In genomic region chr17:27295945-27296344, GRCh38 we compare ENCODE assay signal across 8 cellular contexts. TPM values are rescaled to one million over a fixed set of nuclear protein-coding genes. Genes with fewer than 3 reads are reported as not detected.
DNase-seq lines count a peak whose midpoint lies in the region; ATAC-seq and TF ChIP-seq lines count a peak whose summit lies in the region.

No MANE protein-coding gene starts in this region.

- no peak overlapping the region for H2AFZ ChIP-seq in neuronal stem cell (ENCODE audit: low read length)

- no peak overlapping the region for H3K23ac ChIP-seq in neuronal stem cell (ENCODE audit: low read depth, low read length, poor library complexity)

- H3K4me3 ChIP-seq in NT2/D1 (ENCODE audit: insufficient read length, low read depth), result peak overlapping the region; percentile 4
- H3K4me3 ChIP-seq in effector memory CD4-positive, alpha-beta T cell (ENCODE audit: insufficient read depth, low read depth, low read length, poor library complexity, severe bottlenecking), result peak overlapping the region; percentile 100
- H3K4me3 ChIP-seq in neuronal stem cell (ENCODE audit: low read length in 2 of 2), result peak overlapping the region in 1 of 2 donors; percentile 89

- CTCF ChIA-PET in CD4-positive, alpha-beta T cell (lab: Charles Lee), result interaction anchor here (1.8 to 6.4 kb wide), 2 partner anchors 37 to 59 kb away, joined by 4 to 33 read pairs; no protein-coding TSS in a partner anchor

- H3K4me3 Mint-ChIP-seq in CD4-positive, alpha-beta T cell, result peak overlapping the region; percentile 98

- peaks cover 2% of the 10 kb centered on the region for H3K36me3 ChIP-seq in NT2/D1 (ENCODE audit: insufficient read depth, insufficient read length, low read length)
- no peaks in the 10 kb centered on the region for H3K36me3 ChIP-seq in effector memory CD4-positive, alpha-beta T cell (ENCODE audit: control insufficient read depth, insufficient read depth, low read length)
- H3K36me3 ChIP-seq in neuronal stem cell (replicated peaks in 1 of 2; ENCODE audit: control insufficient read depth in 2 of 2, insufficient read depth in 2 of 2, low read length in 2 of 2), result peaks cover 3 to 46% of the 10 kb centered on the region in 2 donors

- no peak overlapping the region for H3K27ac ChIP-seq in CD4-positive, alpha-beta T cell (ENCODE audit: low read depth, low read length)
- H3K27ac ChIP-seq in effector memory CD4-positive, alpha-beta T cell (ENCODE audit: insufficient read depth, low read length, poor library complexity, severe bottlenecking), result no peak overlapping the region
- H3K27ac ChIP-seq in neuronal stem cell (replicated peaks; ENCODE audit: low read length), result no peak overlapping the region

- H2AK5ac ChIP-seq in neuronal stem cell (ENCODE audit: low read depth, low read length), result no peak overlapping the region

- peaks cover 5% of the 10 kb centered on the region for H3K79me1 ChIP-seq in neuronal stem cell (ENCODE audit: low read depth, low read length)

- H2BK12ac ChIP-seq in neuronal stem cell (ENCODE audit: low read length), result no peak overlapping the region

- peak overlapping the region; percentile 25 for H3K4me2 ChIP-seq in neuronal stem cell (ENCODE audit: insufficient read depth, low read length, poor library complexity, severe bottlenecking)

- H3K4me1 Mint-ChIP-seq in CD4-positive, alpha-beta T cell (ENCODE audit: low read depth), result peaks cover 61% of the 10 kb centered on the region

- no peak for DNase-seq in CD4-positive, alpha-beta T cell
- DNase-seq in NT2/D1 (ENCODE audit: low read depth, low spot score), result no peak
- DNase-seq in effector memory CD4-positive, alpha-beta T cell, result no peak
- DNase-seq in neuronal stem cell (ENCODE audit: low spot score), result no peak
- no peak for DNase-seq in NCI-H1436 (lab: John Stamatoyannopoulos, UW)

- no peak overlapping the region for H4K8ac ChIP-seq in neuronal stem cell (ENCODE audit: low read depth, low read length)

- no peak overlapping the region for H3K14ac ChIP-seq in neuronal stem cell (ENCODE audit: low read length)

- no peaks in the 10 kb centered on the region for H3K9me3 Mint-ChIP-seq in CD4-positive, alpha-beta T cell

- H3K9me3 ChIP-seq in CD4-positive, alpha-beta T cell (ENCODE audit: control insufficient read depth, low read length), result no peaks in the 10 kb centered on the region
- H3K9me3 ChIP-seq in NT2/D1 (ENCODE audit: insufficient read depth, low read length), result no peaks in the 10 kb centered on the region
- no peaks in the 10 kb centered on the region for H3K9me3 ChIP-seq in effector memory CD4-positive, alpha-beta T cell (ENCODE audit: control insufficient read depth, low read length)
- peaks cover 0 to 4% of the 10 kb centered on the region in 2 donors for H3K9me3 ChIP-seq in neuronal stem cell (replicated peaks in 1 of 2; ENCODE audit: control insufficient read depth in 2 of 2, insufficient read depth in 1 of 2, low read depth in 1 of 2, low read length in 2 of 2)

- peaks cover 27% of the 10 kb centered on the region for H3K36me3 Mint-ChIP-seq in CD4-positive, alpha-beta T cell (ENCODE audit: low read depth)

- ATAC-seq in CD4-positive, alpha-beta T cell (ENCODE audit: poor library complexity), result no peak
- no peak for ATAC-seq in HG02623 (IDR thresholded peaks at IDR 0.05; ENCODE audit: unreplicated experiment)
- no peak for ATAC-seq in HG02870 (IDR thresholded peaks at IDR 0.05; ENCODE audit: unreplicated experiment)
- ATAC-seq in GM21526 (IDR thresholded peaks at IDR 0.05; ENCODE audit: low FRiP score, unreplicated experiment), result no peak

- H2BK120ac ChIP-seq in neuronal stem cell (ENCODE audit: low read depth, low read length), result no peak overlapping the region

- H3K27me3 Mint-ChIP-seq in CD4-positive, alpha-beta T cell, result no peaks in the 10 kb centered on the region

- no CpG with 5 or more reads among the region's 10 CpGs for WGBS in neuronal stem cell (ENCODE audit: extremely low coverage in 2 of 2, insufficient read length in 2 of 2, insufficient replicate concordance in 1 of 2), 2 donors

- H3K4ac ChIP-seq in neuronal stem cell (ENCODE audit: low read length), result no peak overlapping the region

- no peaks in the 10 kb centered on the region for H3K27me3 ChIP-seq in CD4-positive, alpha-beta T cell (ENCODE audit: control insufficient read depth, insufficient read depth, low read length)
- H3K27me3 ChIP-seq in NT2/D1 (ENCODE audit: insufficient read depth, insufficient read length) (no peaks in the 10 kb centered on the region), neuronal stem cell (ENCODE audit: control insufficient read depth in 3 of 3, insufficient read depth in 3 of 3, low read depth in 1 of 3, low read length in 3 of 3) (no peaks in the 10 kb centered on the region)
- no peaks in the 10 kb centered on the region for H3K27me3 ChIP-seq in effector memory CD4-positive, alpha-beta T cell (replicated peaks; ENCODE audit: control insufficient read depth, insufficient read depth, low read length, poor library complexity, severe bottlenecking)

- H3K27ac Mint-ChIP-seq in CD4-positive, alpha-beta T cell, result peak overlapping the region; percentile 96

- H3K9ac ChIP-seq in NT2/D1 (ENCODE audit: insufficient read length, low read depth), result no peak overlapping the region
- H3K9ac ChIP-seq in neuronal stem cell (ENCODE audit: low read depth, low read length, poor library complexity), result no peak overlapping the region

- no peak overlapping the region for H2BK15ac ChIP-seq in neuronal stem cell (ENCODE audit: low read length)

- H4K91ac ChIP-seq in neuronal stem cell (ENCODE audit: low read depth, low read length, poor library complexity), result no peak overlapping the region

- H3K18ac ChIP-seq in neuronal stem cell (ENCODE audit: low read length), result no peak overlapping the region

- H2BK5ac ChIP-seq in neuronal stem cell (ENCODE audit: low read length), result no peak overlapping the region

- H3K4me1 ChIP-seq in NT2/D1 (ENCODE audit: insufficient read depth, insufficient read length), result peaks cover 2% of the 10 kb centered on the region
- peaks cover 27% of the 10 kb centered on the region for H3K4me1 ChIP-seq in effector memory CD4-positive, alpha-beta T cell (ENCODE audit: control insufficient read depth, insufficient read depth, low read length, poor library complexity, severe bottlenecking)
- H3K4me1 ChIP-seq in neuronal stem cell (ENCODE audit: control insufficient read depth in 2 of 2, insufficient read depth in 1 of 2, low read depth in 1 of 2, low read length in 2 of 2), result peaks cover 4 to 9% of the 10 kb centered on the region in 2 donors

- POLR2A ChIA-PET in CD4-positive, alpha-beta T cell (lab: Charles Lee), result interaction anchor here (0.8 to 3.6 kb wide), 3 partner anchors 8 to 161 kb away, joined by 3 to 23 read pairs (median 23); partner anchors contain the start of gene KSR1

- intact Hi-C loops in CD4-positive, alpha-beta T cell (cut with DNase I, micrococcal nuclease), result loop anchor here in 1 of 2 experiments (2.0 to 10.0 kb wide), 2 partner anchors 57 to 749 kb away; partner anchors contain the start of gene NLK

- no peak for TF ChIP-seq CTCF in CD4-positive, alpha-beta T cell (IDR thresholded peaks at IDR 0.05)

RNA-seq across cellular contexts. Expression of gene WSB1, which starts 2.0 kb away (rescaled TPM):
- 100 to 1,000 TPM in 1 of 2 experiments, 10 to 100 TPM in 1; 99.4 to 104 TPM for total RNA-seq in CD4-positive, alpha-beta T cell
- polyA plus RNA-seq in neuronal stem cell (2013, experiment 1 of 2), result 142 TPM
- 142 TPM for polyA plus RNA-seq in neuronal stem cell (2013, experiment 2 of 2)
